In genomic region chr3:88574210-88574609, GRCh38 we compare ENCODE assay signal across 34 cellular contexts.
"Had no signal": no experiment of that assay in that cellular context is flagged by ENCODE, and none has a peak within 500 bp of the region (broad histone marks: within the 10 kb centered on the region; RNA-seq: fewer than 3 reads in every experiment).

No MANE protein-coding gene starts in this region.

- H3K4me3 Mint-ChIP-seq: activated CD4-positive, alpha-beta memory T cell treated with anti-CD3 and anti-CD28 coated beads for 36 hours; activated CD4-positive, alpha-beta T cell treated with anti-CD3 and anti-CD28 coated beads for 36 hours; activated CD4-positive, alpha-beta T cell treated with anti-CD3 and anti-CD28 coated beads, Interleukin-2, amount 10 ng/mL, durations not matched to agents 24 days and 14 days; activated CD8-positive, alpha-beta memory T cell treated with anti-CD3 and anti-CD28 coated beads, Interleukin-2, amount 10 ng/mL, durations not matched to agents 7 days and 5 days; activated CD8-positive, alpha-beta T cell treated with anti-CD3 and anti-CD28 coated beads, Interleukin-2, amount 10 ng/mL, durations not matched to agents 7 days and 5 days; activated naive CD4-positive, alpha-beta T cell treated with anti-CD3 and anti-CD28 coated beads for 36 hours; activated naive CD4-positive, alpha-beta T cell treated with anti-CD3 and anti-CD28 coated beads, Interleukin-2, amount 50 U/mL, for 24 hours; activated naive CD8-positive, alpha-beta T cell treated with anti-CD3 and anti-CD28 coated beads for 36 hours; activated naive CD8-positive, alpha-beta T cell treated with anti-CD3 and anti-CD28 coated beads, Interleukin-2, amount 50 U/mL, for 24 hours; activated T-helper 1 cell treated with anti-CD3 and anti-CD28 coated beads, Interleukin-12 subunit alpha, Interleukin-12 subunit beta, Interleukin-2, Interleukin-4 antibody, amounts not matched to agents 30 ng/mL and 10 ng/mL and 1 ng/mL, durations not matched to agents 14 hours and 24 hours and 36 hours; effector memory CD8-positive, alpha-beta T cell; T-helper 17 cell; T-helper 2 cell treated with Interferon-gamma antibody and Interleukin-4, amounts not matched to agents 5 μg/mL and 100 μg/mL, for 36 hours had no signal

- H3K36me3 ChIP-seq: adrenal gland, esophagus muscularis mucosa, gastrocnemius medialis had no signal

- ATAC-seq: activated CD4-positive, alpha-beta T cell treated with anti-CD3 and anti-CD28 coated beads for 36 hours; activated CD8-positive, alpha-beta memory T cell treated with anti-CD3 and anti-CD28 coated beads, Interleukin-2, amount 10 ng/mL, durations not matched to agents 7 days and 5 days; activated CD8-positive, alpha-beta T cell treated with anti-CD3 and anti-CD28 coated beads, Interleukin-2, amount 10 ng/mL, durations not matched to agents 7 days and 5 days; activated naive CD8-positive, alpha-beta T cell treated with anti-CD3 and anti-CD28 coated beads, Interleukin-2, amount 50 U/mL, for 24 hours; body of pancreas; effector memory CD8-positive, alpha-beta T cell; foreskin keratinocyte; gastrocnemius medialis; T-helper 17 cell had no signal

- H3K9me3 ChIP-seq: adrenal gland, body of pancreas had no signal

- H3K27ac Mint-ChIP-seq: activated CD4-positive, alpha-beta memory T cell treated with anti-CD3 and anti-CD28 coated beads for 36 hours; activated CD4-positive, alpha-beta T cell treated with anti-CD3 and anti-CD28 coated beads for 36 hours; activated CD4-positive, alpha-beta T cell treated with anti-CD3 and anti-CD28 coated beads, Interleukin-2, amount 10 ng/mL, durations not matched to agents 24 days and 14 days; activated CD8-positive, alpha-beta memory T cell treated with anti-CD3 and anti-CD28 coated beads, Interleukin-2, amount 10 ng/mL, durations not matched to agents 7 days and 5 days; activated CD8-positive, alpha-beta T cell treated with anti-CD3 and anti-CD28 coated beads, Interleukin-2, amount 10 ng/mL, durations not matched to agents 7 days and 5 days; activated naive CD4-positive, alpha-beta T cell treated with anti-CD3 and anti-CD28 coated beads for 36 hours; activated naive CD4-positive, alpha-beta T cell treated with anti-CD3 and anti-CD28 coated beads, Interleukin-2, amount 50 U/mL, for 24 hours; activated naive CD8-positive, alpha-beta T cell treated with anti-CD3 and anti-CD28 coated beads for 36 hours; activated naive CD8-positive, alpha-beta T cell treated with anti-CD3 and anti-CD28 coated beads, Interleukin-2, amount 50 U/mL, for 24 hours; activated T-helper 1 cell treated with anti-CD3 and anti-CD28 coated beads, Interleukin-12 subunit alpha, Interleukin-12 subunit beta, Interleukin-2, Interleukin-4 antibody, amounts not matched to agents 30 ng/mL and 10 ng/mL and 1 ng/mL, durations not matched to agents 14 hours and 24 hours and 36 hours; activated T-helper 2 cell treated with anti-CD3 and anti-CD28 coated beads, Interferon-gamma antibody, Interleukin-2, Interleukin-4, amounts not matched to agents 10 μg/mL and 5 μg/mL and 100 μg/mL, durations not matched to agents 14 hours and 24 hours and 36 hours; effector memory CD8-positive, alpha-beta T cell; T-helper 17 cell; T-helper 2 cell treated with Interferon-gamma antibody and Interleukin-4, amounts not matched to agents 5 μg/mL and 100 μg/mL, for 36 hours had no signal

- H3K27ac ChIP-seq: adrenal gland, body of pancreas, esophagus muscularis mucosa, foreskin keratinocyte, gastrocnemius medialis had no signal

- H3K36me3 Mint-ChIP-seq: activated CD4-positive, alpha-beta memory T cell treated with anti-CD3 and anti-CD28 coated beads for 36 hours; activated CD8-positive, alpha-beta memory T cell treated with anti-CD3 and anti-CD28 coated beads, Interleukin-2, amount 10 ng/mL, durations not matched to agents 7 days and 5 days; activated naive CD4-positive, alpha-beta T cell treated with anti-CD3 and anti-CD28 coated beads, Interleukin-2, amount 50 U/mL, for 24 hours; activated naive CD8-positive, alpha-beta T cell treated with anti-CD3 and anti-CD28 coated beads for 36 hours had no signal

- H3K27me3 Mint-ChIP-seq: activated CD4-positive, alpha-beta memory T cell treated with anti-CD3 and anti-CD28 coated beads for 36 hours; activated CD4-positive, alpha-beta T cell treated with anti-CD3 and anti-CD28 coated beads for 36 hours; activated CD4-positive, alpha-beta T cell treated with anti-CD3 and anti-CD28 coated beads, Interleukin-2, amount 10 ng/mL, durations not matched to agents 24 days and 14 days; activated CD8-positive, alpha-beta memory T cell treated with anti-CD3 and anti-CD28 coated beads, Interleukin-2, amount 10 ng/mL, durations not matched to agents 7 days and 5 days; activated naive CD4-positive, alpha-beta T cell treated with anti-CD3 and anti-CD28 coated beads, Interleukin-2, amount 50 U/mL, for 24 hours; activated naive CD8-positive, alpha-beta T cell treated with anti-CD3 and anti-CD28 coated beads for 36 hours; activated naive CD8-positive, alpha-beta T cell treated with anti-CD3 and anti-CD28 coated beads, Interleukin-2, amount 50 U/mL, for 24 hours; effector memory CD8-positive, alpha-beta T cell; T-helper 17 cell had no signal

- H3K4me1 ChIP-seq: adrenal gland, body of pancreas, esophagus muscularis mucosa, foreskin keratinocyte, gastrocnemius medialis had no signal

- DNase-seq: activated CD4-positive, alpha-beta memory T cell treated with anti-CD3 and anti-CD28 coated beads for 36 hours; activated CD4-positive, alpha-beta T cell treated with anti-CD3 and anti-CD28 coated beads for 36 hours; activated CD4-positive, alpha-beta T cell treated with anti-CD3 and anti-CD28 coated beads, Interleukin-2, amount 10 ng/mL, durations not matched to agents 24 days and 14 days; activated CD4-positive, CD25-positive, alpha-beta regulatory T cell; activated CD4-positive, CD25-positive, alpha-beta regulatory T cell treated with anti-CD3 and anti-CD28 coated beads, Interleukin-2, amount 50 U/mL, for 72 hours; activated CD8-positive, alpha-beta memory T cell treated with anti-CD3 and anti-CD28 coated beads, Interleukin-2, amount 10 ng/mL, durations not matched to agents 7 days and 5 days; activated CD8-positive, alpha-beta memory T cell treated with anti-CD3 and anti-CD28 coated beads, Interleukin-2, amount 50 U/mL, for 4 hours; activated CD8-positive, alpha-beta T cell treated with anti-CD3 and anti-CD28 coated beads, Interleukin-2, amount 10 ng/mL, durations not matched to agents 7 days and 5 days; activated effector memory CD4-positive, alpha-beta T cell treated with anti-CD3 and anti-CD28 coated beads, Interleukin-2, amount 50 U/mL, for 16 hours; activated naive CD4-positive, alpha-beta T cell treated with anti-CD3 and anti-CD28 coated beads for 36 hours; activated naive CD8-positive, alpha-beta T cell treated with anti-CD3 and anti-CD28 coated beads for 36 hours; activated naive CD8-positive, alpha-beta T cell treated with anti-CD3 and anti-CD28 coated beads, Interleukin-2, amount 50 U/mL, for 24 hours; activated T-cell treated with anti-CD3 and anti-CD28 coated beads, Interleukin-2, amount 50 U/mL, for 1 hour; activated T-cell treated with anti-CD3 and anti-CD28 coated beads, Interleukin-2, amount 50 U/mL, for 48 hours; adrenal gland; amygdala; aorta; body of pancreas; caudate nucleus; cortex of kidney; dermis blood vessel endothelial cell; effector CD4-positive, alpha-beta T cell; effector memory CD8-positive, alpha-beta T cell; erythroblast; gastrocnemius medialis; T-helper 1 cell; T-helper 17 cell; T1000 had no signal

- H3K4me3 ChIP-seq: adrenal gland, body of pancreas, esophagus muscularis mucosa, gastrocnemius medialis had no signal

- H3K4me1 Mint-ChIP-seq: activated CD4-positive, alpha-beta T cell treated with anti-CD3 and anti-CD28 coated beads for 36 hours; activated CD4-positive, alpha-beta T cell treated with anti-CD3 and anti-CD28 coated beads, Interleukin-2, amount 10 ng/mL, durations not matched to agents 24 days and 14 days; activated CD8-positive, alpha-beta memory T cell treated with anti-CD3 and anti-CD28 coated beads, Interleukin-2, amount 10 ng/mL, durations not matched to agents 7 days and 5 days; activated naive CD4-positive, alpha-beta T cell treated with anti-CD3 and anti-CD28 coated beads, Interleukin-2, amount 50 U/mL, for 24 hours; activated naive CD8-positive, alpha-beta T cell treated with anti-CD3 and anti-CD28 coated beads for 36 hours; activated naive CD8-positive, alpha-beta T cell treated with anti-CD3 and anti-CD28 coated beads, Interleukin-2, amount 50 U/mL, for 24 hours; T-helper 17 cell had no signal

- H3K27me3 ChIP-seq: adrenal gland, body of pancreas, esophagus muscularis mucosa, foreskin keratinocyte, gastrocnemius medialis had no signal
